10 cellular contexts compared by ENCODE assay signal in the genomic region with DNA sequence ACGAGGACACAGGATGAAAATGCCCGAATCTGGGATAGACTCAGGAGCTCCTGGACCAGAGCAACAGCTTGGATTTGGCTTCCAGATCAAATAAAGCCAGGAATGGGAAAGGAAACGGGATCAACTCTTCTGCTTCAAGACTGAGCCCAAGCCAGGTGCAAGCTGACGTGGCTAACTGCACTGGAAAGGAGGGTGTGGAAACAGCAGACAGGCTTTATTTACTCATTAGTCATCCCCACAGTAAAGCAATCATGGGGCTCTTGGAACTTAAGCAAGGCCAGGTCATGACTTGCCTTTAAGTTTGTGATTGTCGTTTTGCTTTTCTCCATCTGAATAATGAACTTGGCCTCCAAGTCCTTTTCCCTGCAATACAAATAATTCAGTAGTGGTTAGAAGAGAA. TPM values are rescaled to one million over a fixed set of nuclear protein-coding genes. Genes with fewer than 3 reads are reported as not detected.
DNase-seq lines count a peak whose midpoint lies in the region; ATAC-seq and TF ChIP-seq lines count a peak whose summit lies in the region.
"Had no signal": no experiment of that assay in that cellular context is flagged by ENCODE, and none has a peak within 500 bp of the region (broad histone marks: within the 10 kb centered on the region; RNA-seq: fewer than 3 reads in every experiment).

No MANE protein-coding gene starts in this region.

- DNase-seq in HCT116 (ENCODE audit: low read depth, low spot score), result peak; percentile 81
- DNase-seq in NOMO-1 treated with DMSO at 0.1 percent for 48 hours (lab: John Stamatoyannopoulos, UW; ENCODE audit: unreplicated experiment), result peak; percentile 86
- DNase-seq in fibroblast of lung (ENCODE audit: low read depth in 2 of 2), result peak; percentile 90 to 95
- DNase-seq in T-helper 1 cell, result no peak
- no peak for DNase-seq in RPMI8226
- DNase-seq in activated CD4-positive, alpha-beta T cell treated with anti-CD3 and anti-CD28 coated beads, Interleukin-2, amount 50 U/mL, for 48 hours, result no peak
- DNase-seq: caudate nucleus; stimulated activated CD4-positive, alpha-beta T cell treated with anti-CD3 and anti-CD28 coated beads, Interleukin-12 subunit alpha, Interleukin-12 subunit beta, amount 100 ng/mL, for 4 hours had no signal

- no peaks in the 10 kb centered on the region for H3K36me3 ChIP-seq in HCT116 (ENCODE audit: control insufficient read depth in 1 of 2, insufficient read depth in 2 of 2, low read length in 2 of 2)
- H3K36me3 ChIP-seq in fibroblast of lung (ENCODE audit: control insufficient read depth, insufficient read depth, low read length), result no peaks in the 10 kb centered on the region
- peaks cover 0 to 4% (median 0%) of the 10 kb centered on the region in 3 donors for H3K36me3 ChIP-seq in skeletal muscle tissue (ENCODE audit: control insufficient read depth in 3 of 3, insufficient read depth in 3 of 3, low read length in 3 of 3)

- no peaks in the 10 kb centered on the region for H3K9me2 ChIP-seq in HCT116 (ENCODE audit: insufficient read depth)

- H3K4me1 ChIP-seq in HCT116 (ENCODE audit: control insufficient read depth in 1 of 2, insufficient read depth in 2 of 2, low read length in 2 of 2) (peaks cover 41 to 51% of the 10 kb centered on the region in 2 experiments), fibroblast of lung (ENCODE audit: control insufficient read depth, extremely low read depth, insufficient read depth, low read length) (peaks cover 2% of the 10 kb centered on the region), skeletal muscle tissue (ENCODE audit: control insufficient read depth in 3 of 3, insufficient read depth in 3 of 3, low read length in 3 of 3) (peaks cover 10 to 23% (median 19%) of the 10 kb centered on the region in 3 donors)

- no peak for TF ChIP-seq RAD21 in HCT116 (IDR thresholded peaks at IDR 0.05; ENCODE audit: low read depth)

- intact Hi-C loops in HCT116 (cut with micrococcal nuclease), result no loop called here

- no TSS peak for BruUV-seq in HCT116 (replicated peaks; lab: Mats Ljungman, UMichigan)

- RAD21 ChIA-PET in HCT116 (lab: Charles Lee; ENCODE audit: low non-redundant PET in 1 of 2, low total read pairs in 2 of 2, uncharacterized antibody in 2 of 2, unreplicated experiment in 2 of 2), result no interaction called here

- no peaks in the 10 kb centered on the region for H3K9me3 ChIP-seq in HCT116 (ENCODE audit: control insufficient read depth in 1 of 2, insufficient read depth in 1 of 2, low read depth in 1 of 2, low read length in 2 of 2)
- no peaks in the 10 kb centered on the region for H3K9me3 ChIP-seq in fibroblast of lung (ENCODE audit: control insufficient read depth, insufficient read depth, low read depth, low read length)
- H3K9me3 ChIP-seq in skeletal muscle tissue (ENCODE audit: control insufficient read depth in 3 of 3, low read length in 3 of 3), result no peaks in the 10 kb centered on the region

- no peak for TF ChIP-seq CTCF in HCT116 (IDR thresholded peaks at IDR 0.05 in 2 of 3, conservative IDR thresholded peaks at IDR 0.05 in 1 of 3; ENCODE audit: borderline replicate concordance in 1 of 3, insufficient read depth in 1 of 3, low read depth in 2 of 3, low read length in 2 of 3)
- TF ChIP-seq CTCF in fibroblast of lung (conservative IDR thresholded peaks at IDR 0.05 in 1 of 2, IDR thresholded peaks at IDR 0.05 in 1 of 2; ENCODE audit: low read depth in 1 of 2, low read length in 2 of 2), result no peak

- no peak for TF ChIP-seq POLR2A in HCT116 (IDR thresholded peaks at IDR 0.05; ENCODE audit: borderline replicate concordance, extremely low read depth, insufficient read depth, insufficient read length)

- POLR2A ChIA-PET in HCT116 (lab: Charles Lee), result interaction anchor here (1.2 kb wide), 1 partner anchor 104 kb away, joined by 3 read pairs; no protein-coding TSS in a partner anchor

- H3K4me3 ChIP-seq in HCT116 (replicated peaks in 1 of 2; ENCODE audit: low read depth in 1 of 2, low read length in 2 of 2), result peak overlapping the region in 1 of 2 experiments; percentile 19; a peak in 1 of 4 replicates
- H3K4me3 ChIP-seq in fibroblast of lung (replicated peaks in 1 of 4; ENCODE audit: control extremely low read depth in 1 of 4, insufficient read depth in 1 of 4, low read depth in 3 of 4, low read length in 4 of 4), result peak overlapping the region in 1 of 4 experiments; percentile 3
- peak overlapping the region in 2 of 3 donors; percentile 22 to 34 for H3K4me3 ChIP-seq in skeletal muscle tissue (ENCODE audit: low read length in 3 of 3)

- peak overlapping the region; percentile 36 for H3K9ac ChIP-seq in HCT116 (ENCODE audit: low read length)
- H3K9ac ChIP-seq in fibroblast of lung (ENCODE audit: insufficient read depth, low read length), result no peak overlapping the region
- H3K9ac ChIP-seq in skeletal muscle tissue (ENCODE audit: low read depth in 1 of 3, low read length in 3 of 3), result peak overlapping the region in 2 of 3 donors; percentile 50 to 68

- ATAC-seq in HCT116, result peak; percentile 74
- no peak for ATAC-seq in HG03442 (IDR thresholded peaks at IDR 0.05; ENCODE audit: unreplicated experiment)

- H3K27ac ChIP-seq in HCT116 (ENCODE audit: low read depth, low read length) (peak overlapping the region; percentile 63; the same call in 1 of the 2 replicates), fibroblast of lung (ENCODE audit: insufficient read depth, low read length) (peak overlapping the region; percentile 42), skeletal muscle tissue (ENCODE audit: low read depth, low read length) (peak overlapping the region; percentile 93)

- no peaks in the 10 kb centered on the region for H4K20me1 ChIP-seq in HCT116 (ENCODE audit: insufficient read depth)
- H4K20me1 ChIP-seq in fibroblast of lung (ENCODE audit: control insufficient read depth, extremely low read depth, insufficient read depth, low read length), result no peaks in the 10 kb centered on the region

- H3K79me2 ChIP-seq in HCT116 (ENCODE audit: insufficient read depth, low read length) (no peaks in the 10 kb centered on the region), fibroblast of lung (ENCODE audit: control insufficient read depth, insufficient read depth, low read length) (no peaks in the 10 kb centered on the region)

- CTCF ChIA-PET in HCT116 (lab: Charles Lee), result interaction anchor here (1.6 kb wide), 1 partner anchor 10 kb away, joined by 6 read pairs; no protein-coding TSS in a partner anchor

- no peaks in the 10 kb centered on the region for H3K27me3 ChIP-seq in HCT116 (ENCODE audit: insufficient read depth, low read length)
- H3K27me3 ChIP-seq in fibroblast of lung (ENCODE audit: control insufficient read depth, insufficient read depth, low read length), result no peaks in the 10 kb centered on the region
- no peaks in the 10 kb centered on the region for H3K27me3 ChIP-seq in skeletal muscle tissue (ENCODE audit: control insufficient read depth in 3 of 3, insufficient read depth in 3 of 3, low read length in 3 of 3)

- no peak overlapping the region for H2AFZ ChIP-seq in HCT116 (ENCODE audit: low read depth, low read length, poor library complexity, severe bottlenecking)
- H2AFZ ChIP-seq in fibroblast of lung (ENCODE audit: low read length), result peak overlapping the region; percentile 3

- H3K4me2 ChIP-seq in HCT116 (ENCODE audit: low read length), result peak overlapping the region; percentile 70
- peak overlapping the region; percentile 52 for H3K4me2 ChIP-seq in fibroblast of lung (ENCODE audit: extremely low read depth, insufficient read depth, low read length)

TF ChIP-seq in HCT116, 20 proteins besides CTCF, POLR2A, EP300 and RAD21 (continues in another document):
- TF ChIP-seq SP1 (IDR thresholded peaks at IDR 0.05; ENCODE audit: low read depth), result peak; percentile 76
- TF ChIP-seq EGR1 (IDR thresholded peaks at IDR 0.05; ENCODE audit: low read depth), result no peak
- TF ChIP-seq, protein P1, sequence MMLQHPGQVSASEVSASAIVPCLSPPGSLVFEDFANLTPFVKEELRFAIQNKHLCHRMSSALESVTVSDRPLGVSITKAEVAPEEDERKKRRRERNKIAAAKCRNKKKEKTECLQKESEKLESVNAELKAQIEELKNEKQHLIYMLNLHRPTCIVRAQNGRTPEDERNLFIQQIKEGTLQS (IDR thresholded peaks at IDR 0.05), result no peak
- TF ChIP-seq SRF (IDR thresholded peaks at IDR 0.05; ENCODE audit: low read depth), result 0 out of 2 replicates have a peak, but pooled peaks have one; percentile 44
- TF ChIP-seq ELF1 (IDR thresholded peaks at IDR 0.05; ENCODE audit: borderline replicate concordance, low read depth), result no peak
- no peak for TF ChIP-seq ZFX (IDR thresholded peaks at IDR 0.05)
- peak; percentile 87 for TF ChIP-seq JUND (IDR thresholded peaks at IDR 0.05)
- TF ChIP-seq CEBPB (IDR thresholded peaks at IDR 0.05; ENCODE audit: low read depth), result peak; percentile 82
- no peak for TF ChIP-seq ZNF274 (IDR thresholded peaks at IDR 0.05; ENCODE audit: low read depth, low read length)
- TF ChIP-seq POLR2AphosphoS5 (IDR thresholded peaks at IDR 0.05; ENCODE audit: low read depth, low read length), result peak; percentile 52; the same call in 1 of the 2 replicates
- TF ChIP-seq EZH2 (IDR thresholded peaks at IDR 0.05), result no peak
- peak; percentile 57 for TF ChIP-seq YY1 (IDR thresholded peaks at IDR 0.05; ENCODE audit: extremely low read depth, insufficient replicate concordance, low read depth, low read length)
- TF ChIP-seq FOSL1 (IDR thresholded peaks at IDR 0.05; ENCODE audit: low read depth), result peak; percentile 85
- TF ChIP-seq, protein P2, sequence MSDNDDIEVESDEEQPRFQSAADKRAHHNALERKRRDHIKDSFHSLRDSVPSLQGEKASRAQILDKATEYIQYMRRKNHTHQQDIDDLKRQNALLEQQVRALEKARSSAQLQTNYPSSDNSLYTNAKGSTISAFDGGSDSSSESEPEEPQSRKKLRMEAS (IDR thresholded peaks at IDR 0.05), result peak; percentile 68
- TF ChIP-seq TCF7L2 (IDR thresholded peaks at IDR 0.05; ENCODE audit: borderline replicate concordance, extremely low read depth, insufficient read depth, insufficient read length), result peak; percentile 74
- peak; percentile 62 for TF ChIP-seq SIN3A (IDR thresholded peaks at IDR 0.05; ENCODE audit: low read depth)
- TF ChIP-seq CBX3 (IDR thresholded peaks at IDR 0.05; ENCODE audit: low read depth), result peak; percentile 73

RNA-seq across cellular contexts. Expression of a gene that starts 45.2 kb away (rescaled TPM):
- total RNA-seq in HCT116 (2021; ENCODE audit: unreplicated experiment) (7.0 TPM), fibroblast of lung (9.8 and 17.3 TPM in 2 replicates), skeletal muscle tissue (42.8 TPM)
- 4.2 and 5.2 TPM in 2 replicates for polyA plus RNA-seq in HCT116 (2012)
- 7.7 and 8.9 TPM in 2 replicates for polyA plus RNA-seq in fibroblast of lung
- 5.4 and 6.7 TPM in 2 replicates for polyA plus RNA-seq in fibroblast of lung (2012)
- polyA minus RNA-seq in fibroblast of lung (ENCODE audit: low replicate concordance), result 2.4 TPM in 2 replicates

Comparison
In these comparisons a context has a peak if more than half of its experiments do, and no peak if none do; other contexts are left out.
1. DNase-seq: peak in HCT116 (single experiment), NOMO-1 treated with DMSO at 0.1 percent for 48 hours (single experiment) and fibroblast of lung (2 of 2); none in T-helper 1 cell (0 of 5), RPMI8226 (single experiment) and activated CD4-positive, alpha-beta T cell treated with anti-CD3 and anti-CD28 coated beads, Interleukin-2, amount 50 U/mL, for 48 hours (0 of 2).
2. H3K27ac ChIP-seq: peak in every context shown above with its lines; median percentile 93 in skeletal muscle tissue; 63 in HCT116; 42 in fibroblast of lung.